ENCODE assay signal across 8 cellular contexts in the genomic region with DNA sequence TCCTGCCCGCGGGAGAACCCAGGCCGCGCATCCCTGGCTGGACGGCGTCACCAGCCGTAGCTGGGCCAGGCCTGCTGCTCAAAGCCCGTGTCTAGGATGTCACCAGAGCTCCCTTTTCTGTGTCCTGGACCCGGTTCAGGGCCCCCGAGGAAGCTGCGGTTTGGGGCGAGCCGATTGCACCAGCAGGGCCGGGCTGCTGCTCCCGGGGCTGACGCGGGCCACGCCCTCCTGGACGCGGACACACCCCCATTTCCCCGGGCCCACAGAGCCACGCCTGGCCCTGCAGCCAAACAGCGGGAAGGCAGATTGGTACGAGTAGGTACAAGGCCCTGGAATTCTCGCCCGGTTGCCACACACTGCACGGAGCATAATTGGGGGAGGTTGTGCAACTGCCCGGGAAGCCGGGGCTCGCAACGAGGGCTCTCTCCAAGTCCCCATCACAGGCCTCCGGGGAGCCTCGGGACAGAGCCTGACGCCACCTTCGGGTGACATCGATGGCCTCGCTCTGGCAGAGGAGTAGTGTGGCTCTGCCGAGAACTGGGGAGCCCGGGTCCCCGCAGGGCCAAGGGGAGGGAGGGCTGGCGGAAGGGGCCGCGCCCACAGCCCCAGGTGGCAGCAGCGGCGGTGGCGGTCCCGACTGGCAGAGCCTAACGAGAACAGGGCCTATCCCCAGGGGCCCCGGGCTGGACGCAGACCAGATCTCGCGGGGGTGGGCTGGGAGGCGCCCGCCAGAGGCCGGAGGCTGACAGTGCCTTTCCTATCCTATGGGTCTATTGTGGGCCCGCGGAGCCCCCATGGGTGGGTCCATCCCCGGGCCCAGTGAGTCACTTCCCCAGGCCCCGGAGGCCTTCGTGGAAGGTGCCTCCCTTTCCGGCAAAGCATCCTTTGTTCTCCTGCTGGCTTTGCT. TPM values are rescaled to one million over a fixed set of nuclear protein-coding genes. Genes with fewer than 3 reads are reported as not detected.
A peak's percentile ranks its signal among the peaks of the same experiment; 100 is the strongest.
DNase-seq lines count a peak whose midpoint lies in the region; ATAC-seq and TF ChIP-seq lines count a peak whose summit lies in the region.

No MANE protein-coding gene starts in this region.

- H3K36me3 ChIP-seq in endodermal cell (ENCODE audit: control insufficient read depth, insufficient read depth, low read length) (no peaks in the 10 kb centered on the region), mesodermal cell (ENCODE audit: control insufficient read depth, insufficient read depth, low read length) (no peaks in the 10 kb centered on the region)

- POLR2A ChIA-PET in GM10248 (lab: Yijun Ruan, JAX): no interaction called here

- H3K4me1 ChIP-seq in endodermal cell (ENCODE audit: control insufficient read depth, insufficient read depth, low read length) (no peaks in the 10 kb centered on the region), mesodermal cell (ENCODE audit: control insufficient read depth, insufficient read depth, low read length, poor library complexity, severe bottlenecking) (peaks cover 8% of the 10 kb centered on the region)

- H3K9me3 ChIP-seq in endodermal cell (ENCODE audit: control insufficient read depth, low read length) (no peaks in the 10 kb centered on the region), mesodermal cell (ENCODE audit: control insufficient read depth, low read length) (no peaks in the 10 kb centered on the region)

- H3K36me3 Mint-ChIP-seq in endodermal cell (ENCODE audit: low read depth): no peaks in the 10 kb centered on the region
- no peaks in the 10 kb centered on the region for H3K36me3 Mint-ChIP-seq in stimulated activated effector memory CD8-positive, alpha-beta T cell treated with anti-CD3 and anti-CD28 coated beads, Interleukin-12 subunit alpha, Interleukin-12 subunit beta, amount 100 ng/mL, for 72 hours

- WGBS in endodermal cell (ENCODE audit: insufficient coverage in 1 of 2, insufficient read length in 1 of 2), 2 experiments: 23 to 28% methylated on average over 39 to 61 of the region's 61 CpGs
- WGBS in mesodermal cell (ENCODE audit: insufficient coverage in 2 of 2), 2 experiments: 14 to 16% methylated on average over 32 to 50 of the region's 61 CpGs

- ATAC-seq in stimulated activated effector memory CD8-positive, alpha-beta T cell treated with anti-CD3 and anti-CD28 coated beads, Interleukin-12 subunit alpha, Interleukin-12 subunit beta, amount 100 ng/mL, for 72 hours: peak; percentile 85
- ATAC-seq in HG02970 (IDR thresholded peaks at IDR 0.05; ENCODE audit: low FRiP score, unreplicated experiment): no peak

- no peak overlapping the region for H3K9ac ChIP-seq in endodermal cell (ENCODE audit: extremely low read depth, low read length, poor library complexity, severe bottlenecking)

- peaks cover 7% of the 10 kb centered on the region for H3K27me3 ChIP-seq in endodermal cell (ENCODE audit: control insufficient read depth, insufficient read depth, low read length, poor library complexity, severe bottlenecking)

- peak overlapping the region; percentile 54 for H3K4me3 Mint-ChIP-seq in endodermal cell
- H3K4me3 Mint-ChIP-seq in stimulated activated effector memory CD8-positive, alpha-beta T cell treated with anti-CD3 and anti-CD28 coated beads, Interleukin-12 subunit alpha, Interleukin-12 subunit beta, amount 100 ng/mL, for 72 hours: peak overlapping the region; percentile 70

- DNase-seq in GM10248 (ENCODE audit: extremely low spot score): peak; percentile 40
- peak; percentile 97 for DNase-seq in MV-4-11 (lab: John Stamatoyannopoulos, UW)
- DNase-seq in activated CD4-positive, alpha-beta T cell treated with anti-CD3 and anti-CD28 coated beads, Interleukin-2, amount 50 U/mL, for 48 hours: peak; percentile 80 to 82
- peak; percentile 88 for DNase-seq in endodermal cell
- peak; percentile 33 to 76 for DNase-seq in stimulated activated effector memory CD8-positive, alpha-beta T cell treated with anti-CD3 and anti-CD28 coated beads, Interleukin-12 subunit alpha, Interleukin-12 subunit beta, amount 100 ng/mL, for 72 hours (ENCODE audit: low spot score in 2 of 2)
- no peak for DNase-seq in G401 (ENCODE audit: low spot score)

- no peaks in the 10 kb centered on the region for H3K9me3 Mint-ChIP-seq in endodermal cell
- no peaks in the 10 kb centered on the region for H3K9me3 Mint-ChIP-seq in stimulated activated effector memory CD8-positive, alpha-beta T cell treated with anti-CD3 and anti-CD28 coated beads, Interleukin-12 subunit alpha, Interleukin-12 subunit beta, amount 100 ng/mL, for 72 hours

- H3K27ac ChIP-seq in endodermal cell (ENCODE audit: low read depth, low read length) (peak overlapping the region; percentile 85), mesodermal cell (ENCODE audit: low read depth, low read length, severe bottlenecking) (peak overlapping the region; percentile 59)

- CTCF ChIA-PET in GM10248 (lab: Yijun Ruan, JAX): interaction anchor here (1.1 kb wide), 1 partner anchor 12 kb away, joined by 4 read pairs; no protein-coding TSS in a partner anchor

- in situ Hi-C loops in G401 (cut with HindIII; ENCODE audit: low sequenced_read_pairs): no loop called here

- H3K4me3 ChIP-seq in endodermal cell (ENCODE audit: low read length) (no peak overlapping the region), mesodermal cell (ENCODE audit: extremely low read depth, insufficient read depth, low read length, poor library complexity, severe bottlenecking) (peak overlapping the region; percentile 31)

- TF ChIP-seq CTCF in GM10248 (IDR thresholded peaks at IDR 0.05; ENCODE audit: control extremely low read depth, extremely low read depth, low read depth, missing control alignments) (no peak), endodermal cell (conservative IDR thresholded peaks at IDR 0.05) (no peak)

- peaks cover 23% of the 10 kb centered on the region for H3K27me3 Mint-ChIP-seq in endodermal cell (ENCODE audit: insufficient read depth)

- no peaks in the 10 kb centered on the region for H3K4me1 Mint-ChIP-seq in endodermal cell
- H3K4me1 Mint-ChIP-seq in stimulated activated effector memory CD8-positive, alpha-beta T cell treated with anti-CD3 and anti-CD28 coated beads, Interleukin-12 subunit alpha, Interleukin-12 subunit beta, amount 100 ng/mL, for 72 hours: peaks cover 6% of the 10 kb centered on the region

- no peak overlapping the region for H3K27ac Mint-ChIP-seq in endodermal cell
- H3K27ac Mint-ChIP-seq in stimulated activated effector memory CD8-positive, alpha-beta T cell treated with anti-CD3 and anti-CD28 coated beads, Interleukin-12 subunit alpha, Interleukin-12 subunit beta, amount 100 ng/mL, for 72 hours: peak overlapping the region; percentile 75

RNA-seq across cellular contexts. Expression of gene KCTD15, which starts 23.5 kb away (rescaled TPM):
- 10 to 100 TPM; 36.6 to 61.8 TPM for total RNA-seq in endodermal cell
- 51.5 TPM for polyA plus RNA-seq in endodermal cell (2013, experiment 1 of 2)
- polyA plus RNA-seq in endodermal cell (2013, experiment 2 of 2): 46.5 TPM
- 53.3 TPM for polyA plus RNA-seq in mesodermal cell (2013, experiment 1 of 2)
- polyA plus RNA-seq in mesodermal cell (2013, experiment 2 of 2): 42.2 TPM
- total RNA-seq in G401 (2014; rRNA removed; shearing (Covaris generic)): 61.4 and 98.4 TPM in 2 replicates
